ENCODE assay signal across 1 cellular context in genomic region chr4:98778206-98778605, GRCh38.
TF ChIP-seq lines count a peak whose summit lies in the region.

No MANE protein-coding gene starts in this region.

TF ChIP-seq in HepG2, 621 proteins besides CTCF, POLR2A, EP300 and RAD21 (continued from another document and continues in another):
- TF ChIP-seq RERE (CRISPR knock-in tag; IDR thresholded peaks at IDR 0.05; ENCODE audit: low read depth) (0 out of 2 replicates have a peak, but pooled peaks have one; percentile 27), XBP1 (CRISPR knock-in tag; IDR thresholded peaks at IDR 0.05) (no peak), ZNF577 (CRISPR knock-in tag; IDR thresholded peaks at IDR 0.05; ENCODE audit: borderline replicate concordance, low read depth) (no peak), ZNF605 (CRISPR knock-in tag; IDR thresholded peaks at IDR 0.05) (no peak), TCF7 (IDR thresholded peaks at IDR 0.05; ENCODE audit: low read depth) (peak; percentile 66), HNF4A (CRISPR knock-in tag; IDR thresholded peaks at IDR 0.05) (peak; percentile 90), ZNF670 (CRISPR knock-in tag; IDR thresholded peaks at IDR 0.05; ENCODE audit: borderline replicate concordance) (0 out of 2 replicates have a peak, but pooled peaks have one; percentile 62), PREB (CRISPR knock-in tag; IDR thresholded peaks at IDR 0.05) (no peak), TEF (CRISPR knock-in tag; IDR thresholded peaks at IDR 0.05) (peak; percentile 76; the same call in 1 of the 2 replicates), ZNF383 (CRISPR knock-in tag; IDR thresholded peaks at IDR 0.05; ENCODE audit: borderline replicate concordance) (no peak), ZNF264 (CRISPR knock-in tag; IDR thresholded peaks at IDR 0.05) (peak; percentile 30; the same call in 1 of the 2 replicates), TFDP1 (CRISPR knock-in tag; IDR thresholded peaks at IDR 0.05; ENCODE audit: borderline replicate concordance) (no peak), KLF6 (CRISPR knock-in tag; IDR thresholded peaks at IDR 0.05) (no peak), IRF2 (CRISPR knock-in tag; IDR thresholded peaks at IDR 0.05) (peak; percentile 29; the same call in 1 of the 2 replicates), U2AF2 (IDR thresholded peaks at IDR 0.05; ENCODE audit: low read depth, low read length) (no peak), MEF2D (CRISPR knock-in tag; IDR thresholded peaks at IDR 0.05) (no peak), HES4 (CRISPR knock-in tag; IDR thresholded peaks at IDR 0.05; ENCODE audit: borderline replicate concordance) (no peak), ZNF318 (CRISPR knock-in tag; IDR thresholded peaks at IDR 0.05) (no peak), ZNF674 (CRISPR knock-in tag; IDR thresholded peaks at IDR 0.05; ENCODE audit: low read depth) (no peak), ZNF644 (CRISPR knock-in tag; IDR thresholded peaks at IDR 0.05; ENCODE audit: low read depth) (peak; percentile 91), NFIC (IDR thresholded peaks at IDR 0.05; ENCODE audit: low read length) (peak; percentile 76), MXI1 (IDR thresholded peaks at IDR 0.05; ENCODE audit: borderline replicate concordance, low read depth, low read length) (no peak), SP2 (CRISPR knock-in tag; IDR thresholded peaks at IDR 0.05) (no peak), ARID4A (CRISPR knock-in tag; IDR thresholded peaks at IDR 0.05; ENCODE audit: borderline replicate concordance) (peak; percentile 34; the same call in 1 of the 2 replicates), MAFF (IDR thresholded peaks at IDR 0.05; ENCODE audit: low read depth, low read length) (0 out of 2 replicates have a peak, but pooled peaks have one; percentile 1), TCF7L2 (IDR thresholded peaks at IDR 0.05; ENCODE audit: low read depth, low read length) (no peak), RARA (CRISPR knock-in tag; IDR thresholded peaks at IDR 0.05) (peak; percentile 44; the same call in 1 of the 2 replicates), PHF5A (CRISPR knock-in tag; IDR thresholded peaks at IDR 0.05; ENCODE audit: low read depth, unreplicated experiment) (peak; percentile 61), GATAD2A (CRISPR knock-in tag; IDR thresholded peaks at IDR 0.05) (peak; percentile 88), SOX13 (IDR thresholded peaks at IDR 0.05) (no peak), SOX13 (CRISPR knock-in tag; conservative IDR thresholded peaks at IDR 0.05 in 1 of 2, IDR thresholded peaks at IDR 0.05 in 1 of 2) (peak in 1 of 2 experiments; percentile 80; a peak in 1 of 4 replicates), ZGPAT (CRISPR knock-in tag; IDR thresholded peaks at IDR 0.05) (peak; percentile 75), ARNT2 (CRISPR knock-in tag; IDR thresholded peaks at IDR 0.05; ENCODE audit: low read depth) (peak; percentile 31; the same call in 1 of the 2 replicates), POGZ (CRISPR knock-in tag; IDR thresholded peaks at IDR 0.05) (peak; percentile 75)
